9 cellular contexts compared by ENCODE assay signal in genomic region chr1:232599178-232600041, GRCh38. TPM values are rescaled to one million over a fixed set of nuclear protein-coding genes. Genes with fewer than 3 reads are reported as not detected.
DNase-seq lines count a peak whose midpoint lies in the region; ATAC-seq and TF ChIP-seq lines count a peak whose summit lies in the region.
"Had no signal": no experiment of that assay in that cellular context is flagged by ENCODE, and none has a peak within 500 bp of the region (broad histone marks: within the 10 kb centered on the region; RNA-seq: fewer than 3 reads in every experiment).

No MANE protein-coding gene starts in this region.

- no peak for TF ChIP-seq POLR2A in testis (IDR thresholded peaks at IDR 0.05)
- no peak for TF ChIP-seq POLR2A in prostate gland (IDR thresholded peaks at IDR 0.05)

- H3K9me3 Mint-ChIP-seq in nephron progenitor cell, result peaks cover 14% of the 10 kb centered on the region

- TF ChIP-seq CTCF in testis (IDR thresholded peaks at IDR 0.05) (no peak), prostate gland (IDR thresholded peaks at IDR 0.05) (no peak), nephron progenitor cell (IDR thresholded peaks at IDR 0.05) (no peak)

- intact Hi-C loops in testis (cut with DNase I; ENCODE audit: low total_unique reads) (no loop called here), prostate gland (cut with DNase I) (no loop called here)

- peaks cover 46% of the 10 kb centered on the region for H3K4me1 Mint-ChIP-seq in nephron progenitor cell

- H3K9me3 ChIP-seq in testis, result no peaks in the 10 kb centered on the region
- no peaks in the 10 kb centered on the region for H3K9me3 ChIP-seq in prostate gland

- WGBS in testis, 2 donors, result 82 to 85% methylated on average over 11 of the region's 11 CpGs
- 77% methylated on average over 11 of the region's 11 CpGs for WGBS in prostate gland

- H3K27me3 ChIP-seq in testis (no peaks in the 10 kb centered on the region), prostate gland (replicated peaks; ENCODE audit: insufficient read depth) (no peaks in the 10 kb centered on the region)

- peaks cover 18% of the 10 kb centered on the region for H3K36me3 Mint-ChIP-seq in nephron progenitor cell (ENCODE audit: low read depth)

- peak; percentile 70 for ATAC-seq in GM18861 (IDR thresholded peaks at IDR 0.05; ENCODE audit: unreplicated experiment)
- peak; percentile 47 for ATAC-seq in HG02798 (IDR thresholded peaks at IDR 0.05; ENCODE audit: poor library complexity, unreplicated experiment)

- no peak overlapping the region for H3K27ac ChIP-seq in testis
- H3K27ac ChIP-seq in prostate gland, result no peak overlapping the region
- H3K27ac ChIP-seq: KMS-11 had no signal

- no peak overlapping the region for H3K27ac Mint-ChIP-seq in nephron progenitor cell

- peaks cover 10% of the 10 kb centered on the region for H3K27me3 Mint-ChIP-seq in nephron progenitor cell (ENCODE audit: low read depth, poor library complexity)

- no peaks in the 10 kb centered on the region for H3K36me3 ChIP-seq in testis (ENCODE audit: low read depth, missing control alignments)
- H3K36me3 ChIP-seq in prostate gland, result no peaks in the 10 kb centered on the region

- H3K4me1 ChIP-seq in testis (no peaks in the 10 kb centered on the region), prostate gland (replicated peaks) (no peaks in the 10 kb centered on the region)

- H3K4me3 ChIP-seq in testis (no peak overlapping the region), prostate gland (no peak overlapping the region)

- no peak overlapping the region for H3K4me3 Mint-ChIP-seq in nephron progenitor cell

- peak; percentile 78 for DNase-seq in NCI-H510A treated with DMSO at 0.1 percent for 48 hours (lab: John Stamatoyannopoulos, UW)
- peak; percentile 19 for DNase-seq in iris pigment epithelial cell (ENCODE audit: low read depth)
- no peak for DNase-seq in testis
- no peak for DNase-seq in prostate gland (ENCODE audit: low spot score)
- DNase-seq in nephron progenitor cell, result no peak
- DNase-seq in SW 1271 (lab: John Stamatoyannopoulos, UW), result no peak

RNA-seq across cellular contexts. Expression of gene SIPA1L2, which starts 30.5 kb away (rescaled TPM):
- total RNA-seq in testis (10 to 100 TPM; 36.1 to 43.4 TPM), prostate gland (10 to 100 TPM in 1 of 2 donors, 1 to 10 TPM in 1; 8.1 to 31.5 TPM)
- 19.5 TPM for polyA plus RNA-seq in testis (ENCODE audit: insufficient read depth, low read depth, low replicate concordance)

Comparison
In these comparisons a context has a peak if more than half of its experiments do, and no peak if none do; other contexts are left out.
1. DNase-seq: peak in NCI-H510A treated with DMSO at 0.1 percent for 48 hours (single experiment) and iris pigment epithelial cell (single experiment); none in testis (single experiment), prostate gland (single experiment), nephron progenitor cell (single experiment) and SW 1271 (0 of 2).